Comparison of ENCODE assay signal across 19 cellular contexts in the genomic region with DNA sequence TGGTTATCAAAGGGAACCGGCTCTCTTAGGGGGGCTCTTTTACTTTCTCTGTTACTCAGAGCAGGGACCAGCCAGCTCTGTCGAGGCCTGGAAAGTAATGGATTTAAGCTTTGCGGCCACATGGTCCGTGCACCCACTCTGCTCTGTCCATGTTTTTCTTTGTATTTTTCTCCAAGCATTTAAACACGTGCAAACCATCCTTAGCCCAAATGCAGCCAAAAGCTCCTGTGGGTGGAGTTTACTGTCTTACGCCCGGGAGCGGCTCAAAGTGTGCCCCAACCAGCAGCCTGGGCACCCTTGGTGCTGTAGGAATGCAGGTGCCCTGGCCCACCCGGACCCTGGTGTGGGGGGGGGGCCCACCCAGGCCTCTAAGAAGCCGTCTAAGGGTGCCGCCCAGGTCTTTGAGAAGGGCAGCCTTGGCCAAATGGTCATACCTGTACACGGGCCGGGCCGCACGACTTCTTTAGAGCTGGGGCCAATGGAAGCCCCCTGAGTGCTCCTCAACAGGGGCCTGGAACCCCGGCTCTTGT. TPM values are rescaled to one million over a fixed set of nuclear protein-coding genes. Genes with fewer than 3 reads are reported as not detected.
A peak's percentile ranks its signal among the peaks of the same experiment; 100 is the strongest.
DNase-seq lines count a peak whose midpoint lies in the region; ATAC-seq and TF ChIP-seq lines count a peak whose summit lies in the region.
"Had no signal": no experiment of that assay in that cellular context is flagged by ENCODE, and none has a peak within 500 bp of the region (broad histone marks: within the 10 kb centered on the region; RNA-seq: fewer than 3 reads in every experiment).

No MANE protein-coding gene starts in this region.

- no peak for TF ChIP-seq EP300 in transverse colon (IDR thresholded peaks at IDR 0.05; ENCODE audit: low read depth)

- H3K4me1 ChIP-seq in parathyroid adenoma (no peaks in the 10 kb centered on the region), transverse colon (peaks cover 12 to 38% (median 25%) of the 10 kb centered on the region in 4 donors)

- no peaks in the 10 kb centered on the region for H3K79me2 ChIP-seq in parathyroid adenoma

- no peak for TF ChIP-seq CTCF in fibroblast of mammary gland (conservative IDR thresholded peaks at IDR 0.05; ENCODE audit: control insufficient read depth, insufficient read depth, low read depth, low read length)
- no peak for TF ChIP-seq CTCF in parathyroid adenoma (IDR thresholded peaks at IDR 0.05)
- no peak for TF ChIP-seq CTCF in transverse colon (IDR thresholded peaks at IDR 0.05)

- no peak overlapping the region for H3K27ac Mint-ChIP-seq in activated CD4-positive, alpha-beta T cell treated with anti-CD3 and anti-CD28 coated beads for 36 hours
- H3K27ac Mint-ChIP-seq: activated CD4-positive, alpha-beta memory T cell treated with anti-CD3 and anti-CD28 coated beads for 36 hours; activated naive CD8-positive, alpha-beta T cell treated with anti-CD3 and anti-CD28 coated beads, Interleukin-2, amount 10 ng/mL, durations not matched to agents 7 days and 5 days; activated T-cell treated with anti-CD3 and anti-CD28 coated beads, Interleukin-2, amount 50 U/mL, for 72 hours; natural killer cell had no signal

- H3K36me3 ChIP-seq in parathyroid adenoma (ENCODE audit: control insufficient read depth, insufficient read depth, low read length) (no peaks in the 10 kb centered on the region), transverse colon (no peaks in the 10 kb centered on the region)
- H3K36me3 ChIP-seq: Peyer's patch had no signal

- no peaks in the 10 kb centered on the region for H3K9me3 Mint-ChIP-seq in activated CD4-positive, alpha-beta T cell treated with anti-CD3 and anti-CD28 coated beads for 36 hours (ENCODE audit: low read depth)
- H3K9me3 Mint-ChIP-seq: activated naive CD8-positive, alpha-beta T cell treated with anti-CD3 and anti-CD28 coated beads, Interleukin-2, amount 10 ng/mL, durations not matched to agents 7 days and 5 days; natural killer cell had no signal

- in situ Hi-C loops in transverse colon (cut with MboI; ENCODE audit: low pct_ligation_motif_present in 1 of 4, low pct_unique_long_range_greater_than_20kb in 1 of 4, low sequenced_read_pairs in 3 of 4), result no loop called here

- peaks cover 5% of the 10 kb centered on the region for H3K4me1 Mint-ChIP-seq in activated CD4-positive, alpha-beta T cell treated with anti-CD3 and anti-CD28 coated beads for 36 hours
- H3K4me1 Mint-ChIP-seq: activated naive CD8-positive, alpha-beta T cell treated with anti-CD3 and anti-CD28 coated beads, Interleukin-2, amount 10 ng/mL, durations not matched to agents 7 days and 5 days; natural killer cell had no signal

- H2AFZ ChIP-seq in parathyroid adenoma, result no peak overlapping the region

- no peak for TF ChIP-seq POLR2A in transverse colon (IDR thresholded peaks at IDR 0.05)

- POLR2A ChIA-PET in activated CD4-positive, alpha-beta T cell treated with anti-CD3 and anti-CD28 coated beads for 36 hours (lab: Charles Lee), result no interaction called here

- no peak overlapping the region for H3K9ac ChIP-seq in parathyroid adenoma

- peak overlapping the region; percentile 78 for H3K27ac ChIP-seq in parathyroid adenoma
- peak overlapping the region; percentile 12 to 79 (median 72) for H3K27ac ChIP-seq in transverse colon
- H3K27ac ChIP-seq: 22Rv1 had no signal

- 72 to 89% methylated on average over 3 to 13 of the region's 16 CpGs for WGBS in transverse colon (ENCODE audit: low coverage in 1 of 2), 2 donors

- intact Hi-C loops in activated CD4-positive, alpha-beta T cell treated with anti-CD3 and anti-CD28 coated beads for 36 hours (cut with DNase I, micrococcal nuclease), result no loop called here
- intact Hi-C loops in transverse colon (cut with DNase I; ENCODE audit: low total_unique reads), result loop anchor here (2.0 kb wide), 1 partner anchor 30 kb away; no protein-coding TSS in a partner anchor

- no peaks in the 10 kb centered on the region for H3K9me3 ChIP-seq in parathyroid adenoma (ENCODE audit: control insufficient read depth, low read length)
- H3K9me3 ChIP-seq in transverse colon, result no peaks in the 10 kb centered on the region
- H3K9me3 ChIP-seq: Peyer's patch had no signal

- H3K27me3 Mint-ChIP-seq in activated CD4-positive, alpha-beta T cell treated with anti-CD3 and anti-CD28 coated beads for 36 hours, result no peaks in the 10 kb centered on the region

- CTCF ChIA-PET in activated CD4-positive, alpha-beta T cell treated with anti-CD3 and anti-CD28 coated beads for 36 hours (lab: Charles Lee), result interaction anchor here (0.6 kb wide), 1 partner anchor 268 kb away, joined by 4 read pairs; no protein-coding TSS in a partner anchor

- no peak for ATAC-seq in activated CD4-positive, alpha-beta T cell treated with anti-CD3 and anti-CD28 coated beads for 36 hours
- ATAC-seq in GM21717 (IDR thresholded peaks at IDR 0.05; ENCODE audit: unreplicated experiment), result no peak
- no peak for ATAC-seq in HG02759 (IDR thresholded peaks at IDR 0.05; ENCODE audit: unreplicated experiment)
- no peak for ATAC-seq in GM18511 (IDR thresholded peaks at IDR 0.05; ENCODE audit: unreplicated experiment)
- ATAC-seq: activated T-cell treated with anti-CD3 and anti-CD28 coated beads, Interleukin-2, amount 50 U/mL, for 72 hours; K562; natural killer cell had no signal

- peak; percentile 0 for DNase-seq in activated CD4-positive, alpha-beta T cell treated with anti-CD3 and anti-CD28 coated beads for 36 hours
- no peak for DNase-seq in activated CD4-positive, alpha-beta T cell treated with anti-CD3 and anti-CD28 coated beads, Interleukin-2, amount 50 U/mL, for 1 hour
- DNase-seq in fibroblast of mammary gland (ENCODE audit: low read depth), result peak; percentile 50
- no peak for DNase-seq in transverse colon
- DNase-seq: activated CD4-positive, alpha-beta memory T cell treated with anti-CD3 and anti-CD28 coated beads for 36 hours; activated naive CD8-positive, alpha-beta T cell treated with anti-CD3 and anti-CD28 coated beads, Interleukin-2, amount 10 ng/mL, durations not matched to agents 7 days and 5 days; activated T-cell treated with anti-CD3 and anti-CD28 coated beads, Interleukin-2, amount 50 U/mL, for 72 hours; natural killer cell; NCI-H1105; NCI-H2171 treated with DMSO at 0.1 percent for 48 hours; NCI-H82; stimulated activated CD4-positive, alpha-beta T cell treated with anti-CD3 and anti-CD28 coated beads, Interleukin-2, amount 100 ng/mL, for 24 hours had no signal

- H3K4me2 ChIP-seq in parathyroid adenoma (ENCODE audit: low read length), result no peak overlapping the region

- H3K27me3 ChIP-seq in parathyroid adenoma (ENCODE audit: control insufficient read depth, insufficient read depth, low read length), result no peaks in the 10 kb centered on the region
- no peaks in the 10 kb centered on the region for H3K27me3 ChIP-seq in transverse colon
- H3K27me3 ChIP-seq: Peyer's patch had no signal

- H3K4me3 Mint-ChIP-seq in activated CD4-positive, alpha-beta T cell treated with anti-CD3 and anti-CD28 coated beads for 36 hours, result no peak overlapping the region
- H3K4me3 Mint-ChIP-seq: activated CD4-positive, alpha-beta memory T cell treated with anti-CD3 and anti-CD28 coated beads for 36 hours; activated naive CD8-positive, alpha-beta T cell treated with anti-CD3 and anti-CD28 coated beads, Interleukin-2, amount 10 ng/mL, durations not matched to agents 7 days and 5 days; activated T-cell treated with anti-CD3 and anti-CD28 coated beads, Interleukin-2, amount 50 U/mL, for 72 hours; natural killer cell had no signal

- H3K36me3 Mint-ChIP-seq in activated CD4-positive, alpha-beta T cell treated with anti-CD3 and anti-CD28 coated beads for 36 hours (ENCODE audit: low read depth), result no peaks in the 10 kb centered on the region
- H3K36me3 Mint-ChIP-seq: activated naive CD8-positive, alpha-beta T cell treated with anti-CD3 and anti-CD28 coated beads, Interleukin-2, amount 10 ng/mL, durations not matched to agents 7 days and 5 days; natural killer cell had no signal

- H3K4me3 ChIP-seq in fibroblast of mammary gland (ENCODE audit: control insufficient read depth, low read depth, low read length) (no peak overlapping the region), parathyroid adenoma (ENCODE audit: low read depth, low read length) (no peak overlapping the region), transverse colon (no peak overlapping the region)
- H3K4me3 ChIP-seq: K562, Peyer's patch had no signal

RNA-seq across cellular contexts. Expression of gene POFUT2, which starts 29.2 kb away (rescaled TPM):
- 10 to 100 TPM; 14.7 to 14.9 TPM for total RNA-seq in activated CD4-positive, alpha-beta T cell treated with anti-CD3 and anti-CD28 coated beads for 36 hours
- total RNA-seq in transverse colon, result 10 to 100 TPM; 29.9 to 79.3 (median 33.3) TPM

Comparison
In these comparisons a context has a peak if more than half of its experiments do, and no peak if none do; other contexts are left out.
1. DNase-seq: peak in activated CD4-positive, alpha-beta T cell treated with anti-CD3 and anti-CD28 coated beads for 36 hours (single experiment) and fibroblast of mammary gland (single experiment); none in activated CD4-positive, alpha-beta T cell treated with anti-CD3 and anti-CD28 coated beads, Interleukin-2, amount 50 U/mL, for 1 hour (single experiment) and transverse colon (single experiment).